ENCODE assay signal across 15 cellular contexts in the genomic region with DNA sequence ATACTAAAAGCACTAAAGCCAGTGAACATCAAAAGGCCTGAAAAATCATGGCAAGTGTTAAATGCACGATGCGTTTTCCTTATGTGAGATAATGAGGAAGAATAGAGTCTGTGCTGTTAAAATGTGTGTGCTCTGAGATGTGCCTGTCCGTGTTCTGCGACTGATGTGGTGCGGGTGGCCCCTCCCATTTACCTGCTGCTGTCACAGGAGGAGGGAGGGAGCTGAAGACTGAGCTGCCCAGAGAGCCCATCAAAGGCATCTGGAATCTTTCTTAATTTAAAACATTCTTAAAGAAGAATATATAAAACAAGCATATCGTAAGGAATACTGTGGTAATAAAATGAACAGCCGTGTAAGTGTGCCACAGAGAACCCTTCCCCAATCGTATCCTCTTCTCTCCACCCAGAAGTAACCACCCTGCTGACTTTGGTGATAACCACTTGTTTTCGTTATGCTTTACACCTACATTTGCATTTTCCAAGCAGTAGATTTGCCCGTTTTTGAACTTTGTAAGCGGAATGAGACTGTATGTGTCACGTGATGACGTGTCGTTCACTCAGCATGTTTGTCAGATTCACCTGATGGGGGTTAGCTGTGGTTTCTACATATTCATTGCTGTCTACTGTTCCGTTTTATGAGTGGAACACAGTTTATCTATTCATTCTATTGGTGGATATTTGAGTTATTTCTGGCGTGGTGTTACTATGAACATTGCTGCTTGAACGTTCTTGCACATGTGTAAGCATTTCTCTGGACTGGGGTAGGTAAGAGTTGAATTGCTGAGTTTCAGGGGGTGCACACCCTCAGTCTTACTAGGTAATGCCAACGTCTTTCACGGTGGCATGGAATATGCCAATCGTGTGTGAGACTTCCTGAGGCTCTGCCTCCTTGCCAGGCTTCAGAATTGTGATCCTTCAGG. TPM values are rescaled to one million over a fixed set of nuclear protein-coding genes. Genes with fewer than 3 reads are reported as not detected.
DNase-seq lines count a peak whose midpoint lies in the region; ATAC-seq and TF ChIP-seq lines count a peak whose summit lies in the region.
"Had no signal": no experiment of that assay in that cellular context is flagged by ENCODE, and none has a peak within 500 bp of the region (broad histone marks: within the 10 kb centered on the region; RNA-seq: fewer than 3 reads in every experiment).

No MANE protein-coding gene starts in this region.

- no peak overlapping the region for H3K4me2 ChIP-seq in mesenchymal stem cell (ENCODE audit: low read length, poor library complexity, severe bottlenecking)

- H3K27ac Mint-ChIP-seq in CD14-positive monocyte, result peak overlapping the region in 1 of 7 donors; percentile 94
- H3K27ac Mint-ChIP-seq: activated naive CD4-positive, alpha-beta T cell treated with anti-CD3 and anti-CD28 coated beads, Interleukin-2, amount 10 ng/mL, durations not matched to agents 7 days and 5 days; naive B cell had no signal

- peak overlapping the region in 1 of 2 experiments; percentile 81 for H3K18ac ChIP-seq in mesenchymal stem cell (ENCODE audit: low read depth in 1 of 2, low read length in 2 of 2)

- H2AFZ ChIP-seq in mesenchymal stem cell (ENCODE audit: low read depth, low read length), result no peak overlapping the region

- H4K8ac ChIP-seq in mesenchymal stem cell (ENCODE audit: low read length), result peak overlapping the region; percentile 16

- POLR2A ChIA-PET in HEK293T (lab: Yijun Ruan, JAX), result no interaction called here

- intact Hi-C loops in CD14-positive monocyte (cut with micrococcal nuclease), result loop anchor here in 1 of 2 donors (2.0 to 10.0 kb wide), 3 partner anchors 20 to 214 kb away; partner anchors contain the start of gene PPP4R1
- intact Hi-C loops in adrenal gland (cut with DNase I), result no loop called here

- DNase-seq in CD14-positive monocyte (ENCODE audit: low spot score) (no peak), NB4 (ENCODE audit: low read depth) (peak; percentile 56), adrenal gland (peak in 1 of 7 donors; percentile 20), mesenchymal stem cell (no peak), HEK293T (ENCODE audit: extremely low spot score) (no peak), NCI-H1417 (lab: John Stamatoyannopoulos, UW) (no peak), NCI-H187 (lab: John Stamatoyannopoulos, UW) (no peak)
- DNase-seq: activated naive CD4-positive, alpha-beta T cell treated with anti-CD3 and anti-CD28 coated beads, Interleukin-2, amount 10 ng/mL, durations not matched to agents 7 days and 5 days; Karpas-422; naive B cell; NCI-H1930; NCI-H510A treated with DMSO at 0.1 percent for 48 hours had no signal

- H3K4ac ChIP-seq in mesenchymal stem cell (ENCODE audit: low read depth in 1 of 2, low read length in 2 of 2), result peak overlapping the region in 1 of 2 experiments; percentile 76

- peak overlapping the region; percentile 53 to 75 for H2BK12ac ChIP-seq in mesenchymal stem cell (ENCODE audit: low read length in 2 of 2)

- H3K4me3 Mint-ChIP-seq in CD14-positive monocyte, result peak overlapping the region; percentile 25 to 69
- H3K4me3 Mint-ChIP-seq: activated naive CD4-positive, alpha-beta T cell treated with anti-CD3 and anti-CD28 coated beads, Interleukin-2, amount 10 ng/mL, durations not matched to agents 7 days and 5 days; naive B cell had no signal

- H2BK120ac ChIP-seq in mesenchymal stem cell (ENCODE audit: low read depth, low read length), result peak overlapping the region; percentile 3

- peaks cover 20% of the 10 kb centered on the region for H3K4me1 Mint-ChIP-seq in CD14-positive monocyte
- H3K4me1 Mint-ChIP-seq: activated naive CD4-positive, alpha-beta T cell treated with anti-CD3 and anti-CD28 coated beads, Interleukin-2, amount 10 ng/mL, durations not matched to agents 7 days and 5 days had no signal

- H3K36me3 Mint-ChIP-seq in CD14-positive monocyte, result peaks cover 28 to 39% of the 10 kb centered on the region in 2 donors
- H3K36me3 Mint-ChIP-seq: activated naive CD4-positive, alpha-beta T cell treated with anti-CD3 and anti-CD28 coated beads, Interleukin-2, amount 10 ng/mL, durations not matched to agents 7 days and 5 days had no signal

- H3K36me3 ChIP-seq in adrenal gland (replicated peaks in 1 of 2), result no peaks in the 10 kb centered on the region
- H3K36me3 ChIP-seq in mesenchymal stem cell (ENCODE audit: control insufficient read depth in 1 of 2, insufficient read depth in 2 of 2, low read depth in 1 of 2, low read length in 2 of 2), result peaks cover 2 to 7% of the 10 kb centered on the region in 2 experiments

- H2BK5ac ChIP-seq in mesenchymal stem cell (ENCODE audit: low read depth, low read length, poor library complexity, severe bottlenecking), result no peak overlapping the region

- no peaks in the 10 kb centered on the region for H3K27me3 Mint-ChIP-seq in CD14-positive monocyte (ENCODE audit: low read depth in 3 of 3)

- TF ChIP-seq CTCF in CD14-positive monocyte (IDR thresholded peaks at IDR 0.05) (no peak), NB4 (IDR thresholded peaks at IDR 0.05; ENCODE audit: low read depth, low read length) (no peak), adrenal gland (IDR thresholded peaks at IDR 0.05) (no peak)

- H2AK5ac ChIP-seq in mesenchymal stem cell (ENCODE audit: low read length, severe bottlenecking), result no peak overlapping the region

- H3K9ac ChIP-seq in mesenchymal stem cell (ENCODE audit: low read length), result no peak overlapping the region

- CTCF ChIA-PET in HEK293T (lab: Yijun Ruan, JAX), result interaction anchor here (0.6 kb wide), 1 partner anchor 337 kb away, joined by 4 read pairs; no protein-coding TSS in a partner anchor

- 85 to 90% (median 88%) methylated on average over 20 of the region's 20 CpGs for WGBS in adrenal gland, 4 donors
- 95% methylated on average over 20 of the region's 20 CpGs for WGBS in mesenchymal stem cell

- peaks cover 2% of the 10 kb centered on the region for H3K79me1 ChIP-seq in mesenchymal stem cell (replicated peaks; ENCODE audit: low read length, poor library complexity, severe bottlenecking)

- H3K9me3 Mint-ChIP-seq in CD14-positive monocyte, result no peaks in the 10 kb centered on the region
- H3K9me3 Mint-ChIP-seq: activated naive CD4-positive, alpha-beta T cell treated with anti-CD3 and anti-CD28 coated beads, Interleukin-2, amount 10 ng/mL, durations not matched to agents 7 days and 5 days had no signal

- H3K4me3 ChIP-seq in NB4 (ENCODE audit: low read depth, low read length) (peak overlapping the region; percentile 32), adrenal gland (no peak overlapping the region), mesenchymal stem cell (ENCODE audit: insufficient read depth in 1 of 2, low read depth in 1 of 2, low read length in 2 of 2) (no peak overlapping the region)
- H3K4me3 ChIP-seq: psoas muscle had no signal

- peaks cover 43 to 51% of the 10 kb centered on the region in 2 donors for H3K4me1 ChIP-seq in adrenal gland (replicated peaks in 1 of 2)
- H3K4me1 ChIP-seq in mesenchymal stem cell (ENCODE audit: control insufficient read depth, insufficient read depth, low read depth, low read length), result peaks cover 18% of the 10 kb centered on the region

- H3K23ac ChIP-seq in mesenchymal stem cell (ENCODE audit: low read length in 2 of 2), result no peak overlapping the region

- no peaks in the 10 kb centered on the region for H3K9me3 ChIP-seq in adrenal gland (replicated peaks in 1 of 3)
- no peaks in the 10 kb centered on the region for H3K9me3 ChIP-seq in mesenchymal stem cell (ENCODE audit: control insufficient read depth, low read length)
- H3K9me3 ChIP-seq: psoas muscle had no signal

- no peak overlapping the region for H4K91ac ChIP-seq in mesenchymal stem cell (ENCODE audit: low read length)

- no peak overlapping the region for H2BK15ac ChIP-seq in mesenchymal stem cell (ENCODE audit: low read depth, poor library complexity, severe bottlenecking)

- H3K27me3 ChIP-seq in adrenal gland (no peaks in the 10 kb centered on the region), mesenchymal stem cell (ENCODE audit: control insufficient read depth in 1 of 2, insufficient read depth in 1 of 2, low read length in 2 of 2) (no peaks in the 10 kb centered on the region)

- ATAC-seq in HG02610 (IDR thresholded peaks at IDR 0.05; ENCODE audit: unreplicated experiment), result no peak

- no peak overlapping the region for H3K14ac ChIP-seq in mesenchymal stem cell (ENCODE audit: low read length in 2 of 2)

- TF ChIP-seq POLR2A in NB4 (IDR thresholded peaks at IDR 0.05; ENCODE audit: extremely low read depth, insufficient read length), result no peak
- TF ChIP-seq POLR2A in adrenal gland (IDR thresholded peaks at IDR 0.05), result no peak

- H3K27ac ChIP-seq in adrenal gland (peak overlapping the region in 3 of 5 donors; percentile 43 to 80 (median 51)), mesenchymal stem cell (ENCODE audit: low read length, poor library complexity, severe bottlenecking) (no peak overlapping the region)

TF ChIP-seq in HEK293T, 16 proteins besides CTCF, POLR2A, EP300 and RAD21:
- TF ChIP-seq NFRKB (IDR thresholded peaks at IDR 0.05), result no peak
- TF ChIP-seq HDGF (IDR thresholded peaks at IDR 0.05; ENCODE audit: borderline replicate concordance), result no peak
- no peak for TF ChIP-seq ARNT (IDR thresholded peaks at IDR 0.05)
- no peak for TF ChIP-seq LEF1 (IDR thresholded peaks at IDR 0.05; ENCODE audit: borderline replicate concordance)
- no peak for TF ChIP-seq BHLHE40 (IDR thresholded peaks at IDR 0.05; ENCODE audit: borderline replicate concordance)
- no peak for TF ChIP-seq CTBP1 (IDR thresholded peaks at IDR 0.05; ENCODE audit: borderline replicate concordance)
- no peak for TF ChIP-seq FOXM1 (IDR thresholded peaks at IDR 0.05; ENCODE audit: borderline replicate concordance)

RNA-seq across cellular contexts. Expression of gene TXNDC2, which starts 56.7 kb away (rescaled TPM):
- polyA plus RNA-seq in CD14-positive monocyte (under 1 TPM in 1 of 2 donors, not detected in 1; 0.10 TPM), adrenal gland (under 1 TPM in 1 of 3 donors, not detected in 2; 0.22 TPM)
- under 1 TPM in 5 of 8 donors, not detected in 3; 0.08 to 0.43 (median 0.25) TPM for total RNA-seq in adrenal gland
- 0.15 TPM for polyA plus RNA-seq in mesenchymal stem cell (2013, experiment 1 of 2)
- polyA plus RNA-seq in mesenchymal stem cell (2013, experiment 2 of 2), result 0.26 TPM
- total RNA-seq: left lobe of liver had no signal
